11 cellular contexts compared by ENCODE assay signal in the genomic region with DNA sequence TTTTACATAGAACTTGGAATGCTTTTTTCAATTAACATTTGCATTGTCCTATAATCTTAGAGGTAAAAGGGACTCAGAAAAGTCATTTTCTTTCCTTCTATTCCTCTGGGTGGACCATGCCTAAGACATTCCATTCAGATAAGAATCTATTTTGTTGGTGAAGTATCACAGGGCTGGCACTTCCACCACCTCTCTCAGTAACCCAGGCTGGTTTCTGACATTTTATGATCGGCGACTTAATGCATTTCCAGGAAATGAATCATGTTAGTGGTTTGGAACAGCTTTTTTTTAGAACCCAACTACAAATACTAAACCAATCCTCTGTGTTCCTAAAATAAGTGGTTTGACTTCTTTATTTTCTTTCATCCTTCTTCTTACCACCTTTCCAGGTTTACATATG. TPM values are rescaled to one million over a fixed set of nuclear protein-coding genes. Genes with fewer than 3 reads are reported as not detected.
DNase-seq lines count a peak whose midpoint lies in the region; ATAC-seq and TF ChIP-seq lines count a peak whose summit lies in the region.
"Had no signal": no experiment of that assay in that cellular context is flagged by ENCODE, and none has a peak within 500 bp of the region (broad histone marks: within the 10 kb centered on the region; RNA-seq: fewer than 3 reads in every experiment).

No MANE protein-coding gene starts in this region.

- H2AFZ ChIP-seq in Loucy (ENCODE audit: low read length), result no peak overlapping the region

- TF ChIP-seq CTCF in Loucy (conservative IDR thresholded peaks at IDR 0.05; ENCODE audit: low read length), result no peak

- H3K4me3 ChIP-seq in Loucy (ENCODE audit: low read length, poor library complexity, severe bottlenecking), result peak overlapping the region; percentile 50
- H3K4me3 ChIP-seq: tibial nerve had no signal

- DNase-seq in EL (peak; percentile 88), lung microvascular endothelial cell (ENCODE audit: low read depth in 2 of 2) (peak; percentile 22 to 61), NCI-H1436 (lab: John Stamatoyannopoulos, UW) (no peak), NCI-H345 (lab: John Stamatoyannopoulos, UW) (no peak)
- DNase-seq: NCI-H524 treated with DMSO at 0.1 percent for 48 hours had no signal

- H3K9me3 Mint-ChIP-seq in activated naive CD8-positive, alpha-beta T cell (ENCODE audit: low read depth), result no peaks in the 10 kb centered on the region

- no peaks in the 10 kb centered on the region for H3K79me2 ChIP-seq in Loucy (ENCODE audit: insufficient read depth, low read length)

- no peaks in the 10 kb centered on the region for H4K20me1 ChIP-seq in Loucy (ENCODE audit: insufficient read depth, low read length, poor library complexity, severe bottlenecking)

- peak overlapping the region; percentile 58 for H3K4me2 ChIP-seq in Loucy (ENCODE audit: low read depth, low read length, poor library complexity, severe bottlenecking)

- peaks cover 23% of the 10 kb centered on the region for H3K4me1 ChIP-seq in Loucy (ENCODE audit: insufficient read depth, low read length, poor library complexity, severe bottlenecking)
- H3K4me1 ChIP-seq: tibial nerve had no signal

- peaks cover 37% of the 10 kb centered on the region for H3K27me3 ChIP-seq in Loucy (ENCODE audit: insufficient read depth, low read length, poor library complexity, severe bottlenecking)
- H3K27me3 ChIP-seq: tibial nerve had no signal

- no peak overlapping the region for H3K27ac Mint-ChIP-seq in activated naive CD8-positive, alpha-beta T cell

- no peaks in the 10 kb centered on the region for H3K9me2 ChIP-seq in Loucy (replicated peaks; ENCODE audit: low read depth, low read length)

- no peaks in the 10 kb centered on the region for H3K9me3 ChIP-seq in Loucy (ENCODE audit: insufficient read depth, low read depth, low read length)
- H3K9me3 ChIP-seq: tibial nerve had no signal

- H3K36me3 Mint-ChIP-seq in activated naive CD8-positive, alpha-beta T cell, result peaks cover 2% of the 10 kb centered on the region

- H3K4me1 Mint-ChIP-seq in activated naive CD8-positive, alpha-beta T cell (ENCODE audit: low read depth), result peaks cover 22% of the 10 kb centered on the region

- no peaks in the 10 kb centered on the region for H3K36me3 ChIP-seq in Loucy (ENCODE audit: insufficient read depth, low read length)
- H3K36me3 ChIP-seq: tibial nerve had no signal

- ATAC-seq in GM18870 (IDR thresholded peaks at IDR 0.05; ENCODE audit: unreplicated experiment) (no peak), HG02884 (IDR thresholded peaks at IDR 0.05; ENCODE audit: unreplicated experiment) (no peak)

- no peak overlapping the region for H3K9ac ChIP-seq in Loucy (ENCODE audit: low read depth, low read length, poor library complexity, severe bottlenecking)

- H3F3A ChIP-seq in Loucy (ENCODE audit: low read depth), result no peaks in the 10 kb centered on the region

- H3K4me3 Mint-ChIP-seq in activated naive CD8-positive, alpha-beta T cell, result peak overlapping the region; percentile 61

- peaks cover 5% of the 10 kb centered on the region for H3K27me3 Mint-ChIP-seq in activated naive CD8-positive, alpha-beta T cell

RNA-seq across cellular contexts. Expression of gene GAD1, which starts 27.0 kb away (rescaled TPM):
- total RNA-seq in lung microvascular endothelial cell, result 0.22 and 0.40 TPM in 2 replicates
- total RNA-seq: mesenteric fat pad had no signal

Comparison
In these comparisons a context has a peak if more than half of its experiments do, and no peak if none do; other contexts are left out.
1. DNase-seq: peak in EL (single experiment) and lung microvascular endothelial cell (2 of 2); none in NCI-H1436 (single experiment) and NCI-H345 (single experiment).